ENCODE assay signal across 8 cellular contexts in the genomic region with DNA sequence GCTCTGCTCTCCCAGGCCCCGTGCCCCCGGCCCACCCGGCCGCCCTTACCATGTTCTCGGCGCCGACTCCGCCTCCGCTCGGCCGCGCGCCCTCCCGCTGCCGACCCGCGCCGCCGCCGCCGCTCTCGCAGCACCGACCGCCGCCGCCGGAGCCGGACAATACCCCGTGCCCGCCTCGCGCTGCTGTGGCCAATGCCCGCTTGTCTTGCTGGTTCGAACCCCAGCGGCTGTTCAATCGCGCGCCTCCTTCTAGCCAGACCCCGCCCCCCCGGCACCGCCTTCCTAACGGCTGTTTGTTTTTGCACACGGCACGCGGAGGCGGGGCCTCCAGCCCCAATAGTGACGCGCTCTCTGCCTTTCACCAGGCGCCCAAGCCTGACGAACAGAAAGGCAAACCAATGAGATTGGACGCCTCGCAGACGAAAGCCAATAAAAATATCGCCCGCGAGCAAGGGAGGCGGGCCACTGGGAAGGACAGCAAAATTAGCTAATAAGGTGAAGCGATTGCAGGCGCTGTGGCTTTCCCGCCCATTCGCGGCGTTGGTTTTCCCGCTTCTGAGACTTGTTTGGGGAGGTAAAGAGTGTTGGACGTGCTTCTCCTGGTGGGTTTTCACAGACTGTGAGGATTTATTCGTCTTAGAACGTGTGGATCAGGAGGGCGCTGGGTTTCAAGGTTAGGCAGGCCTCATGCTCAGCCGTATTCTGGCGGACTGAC. TPM values are rescaled to one million over a fixed set of nuclear protein-coding genes. Genes with fewer than 3 reads are reported as not detected.
DNase-seq lines count a peak whose midpoint lies in the region; ATAC-seq, FAIRE-seq and TF ChIP-seq lines count a peak whose summit lies in the region.

A gene (minus strand): TSS at position 168 of the 715 bp plus-strand sequence. CDS start 116 bp downstream, at position 52.

- H3K9me3 ChIP-seq in AG04450 (ENCODE audit: control insufficient read depth, insufficient read depth, low read length) (no peaks in the 10 kb centered on the region), small intestine (ENCODE audit: control insufficient read depth, low read depth) (no peaks in the 10 kb centered on the region)

- WGBS in small intestine, 3 donors, result 0 to 1% (median 0%) methylated on average over 53 to 70 of the region's 70 CpGs

- H3K4me1 Mint-ChIP-seq in WTC11, result peaks cover 13% of the 10 kb centered on the region

- ATAC-seq in GM18909 (IDR thresholded peaks at IDR 0.05; ENCODE audit: poor library complexity, unreplicated experiment), result peak; percentile 89
- peak; percentile 87 for ATAC-seq in HG03175 (IDR thresholded peaks at IDR 0.05; ENCODE audit: unreplicated experiment)
- ATAC-seq in WTC11, result peak; percentile 93

- peak; percentile 99 for DNase-seq in AG04450 (ENCODE audit: low read depth, low spot score)
- peak; percentile 100 for DNase-seq in NCI-H226
- peak; percentile 100 for DNase-seq in WTC11 (ENCODE audit: low spot score)
- DNase-seq in cardiac fibroblast (ENCODE audit: low read depth in 2 of 2), result peak; percentile 100
- DNase-seq in iPS-NIHi11 (ENCODE audit: low spot score), result peak; percentile 96
- DNase-seq in small intestine, result peak; percentile 100

- H3K4me3 ChIP-seq in AG04450 (ENCODE audit: low read depth, low read length), result peak within 1 kb of the TSS; percentile 80
- H3K4me3 ChIP-seq in cardiac fibroblast (replicated peaks in 1 of 2; ENCODE audit: low read depth in 2 of 2, low read length in 2 of 2), result peak within 1 kb of the TSS; percentile 65 to 79
- peak within 1 kb of the TSS; percentile 62 to 75 for H3K4me3 ChIP-seq in small intestine (ENCODE audit: low read depth in 1 of 2, low read length in 2 of 2)

- no peaks in the 10 kb centered on the region for H3K36me3 Mint-ChIP-seq in WTC11

- H3K27ac Mint-ChIP-seq in WTC11, result peak within 1 kb of the TSS; percentile 99

- CTCF ChIA-PET in AG04450 (lab: Charles Lee) (interaction anchor here (0.7 to 1.7 kb wide), 9 partner anchors 10 to 288 kb away, joined by 3 to 10 read pairs (median 4); no protein-coding TSS in a partner anchor), WTC11 (lab: Charles Lee) (interaction anchor here (0.6 to 2.0 kb wide), 19 partner anchors 9 to 288 kb away, joined by 3 to 18 read pairs (median 4); a partner anchor contains a TSS)

- FAIRE-seq in small intestine (lab: Jason Lieb, UNC), result peak; percentile 19

- H3K36me3 ChIP-seq in small intestine (ENCODE audit: control insufficient read depth in 2 of 2, insufficient read depth in 2 of 2, low read length in 2 of 2), result no peaks in the 10 kb centered on the region

- no peaks in the 10 kb centered on the region; the same call in 1 of the 2 replicates for H3K27me3 Mint-ChIP-seq in WTC11 (ENCODE audit: low read depth)

- H3K27ac ChIP-seq in AG04450 (ENCODE audit: low read depth, low read length), result peak within 1 kb of the TSS; percentile 85
- peak within 1 kb of the TSS; percentile 93 to 99 for H3K27ac ChIP-seq in small intestine (ENCODE audit: low read depth in 1 of 2, low read length in 1 of 2)

- no peaks in the 10 kb centered on the region for H3K4me1 ChIP-seq in small intestine (ENCODE audit: control insufficient read depth in 2 of 2, insufficient read depth in 1 of 2, low read depth in 1 of 2, low read length in 1 of 2)

- H3K9me3 Mint-ChIP-seq in WTC11, result no peaks in the 10 kb centered on the region

- POLR2A ChIA-PET in AG04450 (lab: Yijun Ruan, JAX), result interaction anchor here (0.6 to 1.9 kb wide), 14 partner anchors 19 to 274 kb away, joined by 3 to 6 read pairs (median 3); a partner anchor contains a TSS
- POLR2A ChIA-PET in WTC11 (lab: Charles Lee), result interaction anchor here (0.6 to 2.4 kb wide), 16 partner anchors 9 to 266 kb away, joined by 3 to 10 read pairs (median 4); a partner anchor contains a TSS

- TF ChIP-seq CTCF in AG04450 (IDR thresholded peaks at IDR 0.05; ENCODE audit: low read depth, low read length) (no peak), WTC11 (IDR thresholded peaks at IDR 0.05) (no peak; the same call in 1 of the 2 replicates), cardiac fibroblast (IDR thresholded peaks at IDR 0.05; ENCODE audit: low read depth, low read length) (no peak)

- H3K27me3 ChIP-seq in AG04450 (ENCODE audit: control insufficient read depth, insufficient read depth, low read length), result no peaks in the 10 kb centered on the region
- no peaks in the 10 kb centered on the region for H3K27me3 ChIP-seq in small intestine (ENCODE audit: control insufficient read depth in 2 of 2, insufficient read depth in 2 of 2, low read length in 2 of 2)

- H3K4me3 Mint-ChIP-seq in WTC11, result peak within 1 kb of the TSS; percentile 99

TF ChIP-seq in WTC11, 78 proteins besides CTCF, POLR2A, EP300 and RAD21 (continues in another document):
- TF ChIP-seq, protein P1, sequence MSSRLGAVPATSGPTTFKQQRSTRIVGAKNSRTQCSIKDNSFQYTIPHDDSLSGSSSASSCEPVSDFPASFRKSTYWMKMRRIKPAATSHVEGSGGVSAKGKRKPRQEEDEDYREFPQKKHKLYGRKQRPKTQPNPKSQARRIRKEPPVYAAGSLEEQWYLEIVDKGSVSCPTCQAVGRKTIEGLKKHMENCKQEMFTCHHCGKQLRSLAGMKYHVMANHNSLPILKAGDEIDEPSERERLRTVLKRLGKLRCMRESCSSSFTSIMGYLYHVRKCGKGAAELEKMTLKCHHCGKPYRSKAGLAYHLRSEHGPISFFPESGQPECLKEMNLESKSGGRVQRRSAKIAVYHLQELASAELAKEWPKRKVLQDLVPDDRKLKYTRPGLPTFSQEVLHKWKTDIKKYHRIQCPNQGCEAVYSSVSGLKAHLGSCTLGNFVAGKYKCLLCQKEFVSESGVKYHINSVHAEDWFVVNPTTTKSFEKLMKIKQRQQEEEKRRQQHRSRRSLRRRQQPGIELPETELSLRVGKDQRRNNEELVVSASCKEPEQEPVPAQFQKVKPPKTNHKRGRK (CRISPR knock-in tag; IDR thresholded peaks at IDR 0.05; ENCODE audit: borderline replicate concordance), result no peak
- TF ChIP-seq ZNF317 (CRISPR knock-in tag; IDR thresholded peaks at IDR 0.05; ENCODE audit: borderline replicate concordance, low read depth), result no peak
- TF ChIP-seq ZNF423 (CRISPR knock-in tag; IDR thresholded peaks at IDR 0.05), result no peak
- no peak for TF ChIP-seq SMAD3 (CRISPR knock-in tag; IDR thresholded peaks at IDR 0.05; ENCODE audit: borderline replicate concordance)
- TF ChIP-seq, protein P2, sequence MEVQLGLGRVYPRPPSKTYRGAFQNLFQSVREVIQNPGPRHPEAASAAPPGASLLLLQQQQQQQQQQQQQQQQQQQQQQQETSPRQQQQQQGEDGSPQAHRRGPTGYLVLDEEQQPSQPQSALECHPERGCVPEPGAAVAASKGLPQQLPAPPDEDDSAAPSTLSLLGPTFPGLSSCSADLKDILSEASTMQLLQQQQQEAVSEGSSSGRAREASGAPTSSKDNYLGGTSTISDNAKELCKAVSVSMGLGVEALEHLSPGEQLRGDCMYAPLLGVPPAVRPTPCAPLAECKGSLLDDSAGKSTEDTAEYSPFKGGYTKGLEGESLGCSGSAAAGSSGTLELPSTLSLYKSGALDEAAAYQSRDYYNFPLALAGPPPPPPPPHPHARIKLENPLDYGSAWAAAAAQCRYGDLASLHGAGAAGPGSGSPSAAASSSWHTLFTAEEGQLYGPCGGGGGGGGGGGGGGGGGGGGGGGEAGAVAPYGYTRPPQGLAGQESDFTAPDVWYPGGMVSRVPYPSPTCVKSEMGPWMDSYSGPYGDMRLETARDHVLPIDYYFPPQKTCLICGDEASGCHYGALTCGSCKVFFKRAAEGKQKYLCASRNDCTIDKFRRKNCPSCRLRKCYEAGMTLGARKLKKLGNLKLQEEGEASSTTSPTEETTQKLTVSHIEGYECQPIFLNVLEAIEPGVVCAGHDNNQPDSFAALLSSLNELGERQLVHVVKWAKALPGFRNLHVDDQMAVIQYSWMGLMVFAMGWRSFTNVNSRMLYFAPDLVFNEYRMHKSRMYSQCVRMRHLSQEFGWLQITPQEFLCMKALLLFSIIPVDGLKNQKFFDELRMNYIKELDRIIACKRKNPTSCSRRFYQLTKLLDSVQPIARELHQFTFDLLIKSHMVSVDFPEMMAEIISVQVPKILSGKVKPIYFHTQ (CRISPR knock-in tag; IDR thresholded peaks at IDR 0.05), result no peak
- TF ChIP-seq, protein P3, sequence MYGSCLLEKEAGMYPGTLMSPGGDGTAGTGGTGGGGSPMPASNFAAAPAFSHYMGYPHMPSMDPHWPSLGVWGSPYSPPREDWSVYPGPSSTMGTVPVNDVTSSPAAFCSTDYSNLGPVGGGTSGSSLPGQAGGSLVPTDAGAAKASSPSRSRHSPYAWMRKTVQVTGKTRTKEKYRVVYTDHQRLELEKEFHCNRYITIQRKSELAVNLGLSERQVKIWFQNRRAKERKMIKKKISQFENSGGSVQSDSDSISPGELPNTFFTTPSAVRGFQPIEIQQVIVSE (CRISPR knock-in tag; IDR thresholded peaks at IDR 0.05; ENCODE audit: borderline replicate concordance), result no peak
- TF ChIP-seq, protein P4, sequence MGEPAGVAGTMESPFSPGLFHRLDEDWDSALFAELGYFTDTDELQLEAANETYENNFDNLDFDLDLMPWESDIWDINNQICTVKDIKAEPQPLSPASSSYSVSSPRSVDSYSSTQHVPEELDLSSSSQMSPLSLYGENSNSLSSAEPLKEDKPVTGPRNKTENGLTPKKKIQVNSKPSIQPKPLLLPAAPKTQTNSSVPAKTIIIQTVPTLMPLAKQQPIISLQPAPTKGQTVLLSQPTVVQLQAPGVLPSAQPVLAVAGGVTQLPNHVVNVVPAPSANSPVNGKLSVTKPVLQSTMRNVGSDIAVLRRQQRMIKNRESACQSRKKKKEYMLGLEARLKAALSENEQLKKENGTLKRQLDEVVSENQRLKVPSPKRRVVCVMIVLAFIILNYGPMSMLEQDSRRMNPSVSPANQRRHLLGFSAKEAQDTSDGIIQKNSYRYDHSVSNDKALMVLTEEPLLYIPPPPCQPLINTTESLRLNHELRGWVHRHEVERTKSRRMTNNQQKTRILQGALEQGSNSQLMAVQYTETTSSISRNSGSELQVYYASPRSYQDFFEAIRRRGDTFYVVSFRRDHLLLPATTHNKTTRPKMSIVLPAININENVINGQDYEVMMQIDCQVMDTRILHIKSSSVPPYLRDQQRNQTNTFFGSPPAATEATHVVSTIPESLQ (CRISPR knock-in tag; IDR thresholded peaks at IDR 0.05), result no peak
- no peak for TF ChIP-seq ZNF671 (CRISPR knock-in tag; IDR thresholded peaks at IDR 0.05)
- TF ChIP-seq ZBTB21 (CRISPR knock-in tag; IDR thresholded peaks at IDR 0.05; ENCODE audit: borderline replicate concordance), result no peak
- TF ChIP-seq FOXJ3 (CRISPR knock-in tag; IDR thresholded peaks at IDR 0.05; ENCODE audit: borderline replicate concordance), result no peak
- no peak for TF ChIP-seq ZNF138 (CRISPR knock-in tag; conservative IDR thresholded peaks at IDR 0.05)

RNA-seq across cellular contexts. Expression of the gene that starts here (rescaled TPM):
- polyA plus RNA-seq in AG04450 (2011; rRNA removed), result 141 and 164 TPM in 2 replicates
- 96.0 and 107 TPM in 2 replicates for polyA minus RNA-seq in AG04450 (2011; rRNA and poly(A)+ RNA removed)
- 178 to 229 TPM (median 227 TPM) in 3 replicates for total RNA-seq in WTC11 (2021)
- 100 to 1,000 TPM in 1 of 3 donors, 10 to 100 TPM in 2; 76.7 to 137 (median 83.2) TPM for polyA plus RNA-seq in small intestine

Comparison
In these comparisons a context has a peak if more than half of its experiments do, and no peak if none do; other contexts are left out.
1. Peak in every context shown above with its lines: DNase-seq, ATAC-seq, H3K4me3 ChIP-seq and H3K27ac ChIP-seq.